Comparison of ENCODE assay signal across 13 cellular contexts in the genomic region with DNA sequence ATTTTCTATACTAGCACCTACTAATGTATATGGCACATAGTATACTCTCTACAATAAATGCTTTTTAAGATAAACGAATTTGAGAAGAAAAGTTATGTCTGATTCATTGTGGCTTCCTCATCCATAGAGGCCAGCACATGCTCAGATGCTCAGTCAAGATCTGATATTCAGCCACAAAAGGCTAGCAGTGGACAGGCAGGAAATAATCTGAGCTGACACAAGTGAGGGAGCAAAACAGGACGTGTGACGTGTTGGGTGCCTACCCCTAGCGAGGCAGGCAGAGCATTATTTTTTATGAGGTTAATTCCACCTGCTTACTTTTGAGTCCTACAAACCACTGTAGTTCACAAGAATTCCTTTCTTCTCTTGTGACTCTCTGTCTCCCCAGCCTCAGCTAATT.
A peak's percentile ranks its signal among the peaks of the same experiment; 100 is the strongest.
DNase-seq lines count a peak whose midpoint lies in the region; ATAC-seq lines count a peak whose summit lies in the region.
"Had no signal": no experiment of that assay in that cellular context is flagged by ENCODE, and none has a peak within 500 bp of the region (broad histone marks: within the 10 kb centered on the region; RNA-seq: fewer than 3 reads in every experiment).

No MANE protein-coding gene starts in this region.

- intact Hi-C loops in activated CD4-positive, alpha-beta T cell treated with anti-CD3 and anti-CD28 coated beads, Interleukin-2, amount 10 ng/mL, durations not matched to agents 24 days and 14 days (cut with micrococcal nuclease): loop anchor here (5.0 kb wide), 1 partner anchor 376 kb away; no protein-coding TSS in a partner anchor

- no peak overlapping the region for H3K27ac Mint-ChIP-seq in activated CD4-positive, alpha-beta T cell treated with anti-CD3 and anti-CD28 coated beads, Interleukin-2, amount 10 ng/mL, durations not matched to agents 24 days and 14 days
- H3K27ac Mint-ChIP-seq in central memory CD8-positive, alpha-beta T cell (ENCODE audit: low read depth): no peak overlapping the region
- H3K27ac Mint-ChIP-seq: type B pancreatic cell had no signal

- no peak overlapping the region for H3K4me3 Mint-ChIP-seq in activated CD4-positive, alpha-beta T cell treated with anti-CD3 and anti-CD28 coated beads, Interleukin-2, amount 10 ng/mL, durations not matched to agents 24 days and 14 days
- H3K4me3 Mint-ChIP-seq in central memory CD8-positive, alpha-beta T cell: no peak overlapping the region
- H3K4me3 Mint-ChIP-seq: type B pancreatic cell had no signal

- H3K27me3 Mint-ChIP-seq in activated CD4-positive, alpha-beta T cell treated with anti-CD3 and anti-CD28 coated beads, Interleukin-2, amount 10 ng/mL, durations not matched to agents 24 days and 14 days: no peaks in the 10 kb centered on the region
- no peaks in the 10 kb centered on the region for H3K27me3 Mint-ChIP-seq in central memory CD8-positive, alpha-beta T cell
- H3K27me3 Mint-ChIP-seq: type B pancreatic cell had no signal

- H3K4me1 Mint-ChIP-seq in activated CD4-positive, alpha-beta T cell treated with anti-CD3 and anti-CD28 coated beads, Interleukin-2, amount 10 ng/mL, durations not matched to agents 24 days and 14 days: peaks cover 23% of the 10 kb centered on the region
- H3K4me1 Mint-ChIP-seq in central memory CD8-positive, alpha-beta T cell: peaks cover 24% of the 10 kb centered on the region

- no peaks in the 10 kb centered on the region for H3K36me3 Mint-ChIP-seq in activated CD4-positive, alpha-beta T cell treated with anti-CD3 and anti-CD28 coated beads, Interleukin-2, amount 10 ng/mL, durations not matched to agents 24 days and 14 days (ENCODE audit: low read depth)
- H3K36me3 Mint-ChIP-seq in central memory CD8-positive, alpha-beta T cell (ENCODE audit: insufficient read depth): no peaks in the 10 kb centered on the region
- H3K36me3 Mint-ChIP-seq: type B pancreatic cell had no signal

- peak; percentile 64 for ATAC-seq in central memory CD8-positive, alpha-beta T cell (replicated peaks; ENCODE audit: extremely low read depth, poor library complexity, severe bottlenecking)
- ATAC-seq in HG03175 (IDR thresholded peaks at IDR 0.05; ENCODE audit: unreplicated experiment) (no peak), HG03139 (IDR thresholded peaks at IDR 0.05; ENCODE audit: unreplicated experiment) (no peak)
- ATAC-seq: PC-3 had no signal

- DNase-seq in activated CD8-positive, alpha-beta memory T cell treated with anti-CD3 and anti-CD28 coated beads for 24 hours: peak; percentile 61
- no peak for DNase-seq in activated CD8-positive, alpha-beta memory T cell treated with anti-CD3 and anti-CD28 coated beads, Interleukin-2, amount 50 U/mL, for 48 hours
- DNase-seq in activated CD4-positive, alpha-beta T cell treated with anti-CD3 and anti-CD28 coated beads, Interleukin-2, amount 10 ng/mL, durations not matched to agents 24 days and 14 days: peak; percentile 76
- peak in 1 of 2 donors; percentile 20 for DNase-seq in central memory CD8-positive, alpha-beta T cell (ENCODE audit: low spot score in 2 of 2)
- peak; percentile 38 for DNase-seq in stimulated activated CD8-positive, alpha-beta memory T cell treated with anti-CD3 and anti-CD28 coated beads, Interleukin-4, amount 100 ng/mL, for 48 hours
- no peak for DNase-seq in T1000 (lab: John Stamatoyannopoulos, UW)
- DNase-seq: 8988T, GF-D8, NCI-H2029, PC-3 had no signal

- H3K9me3 Mint-ChIP-seq in activated CD4-positive, alpha-beta T cell treated with anti-CD3 and anti-CD28 coated beads, Interleukin-2, amount 10 ng/mL, durations not matched to agents 24 days and 14 days: no peaks in the 10 kb centered on the region
- no peaks in the 10 kb centered on the region for H3K9me3 Mint-ChIP-seq in central memory CD8-positive, alpha-beta T cell

Comparison
In these comparisons a context has a peak if more than half of its experiments do, and no peak if none do; other contexts are left out.
1. DNase-seq: peak in activated CD8-positive, alpha-beta memory T cell treated with anti-CD3 and anti-CD28 coated beads for 24 hours (single experiment), activated CD4-positive, alpha-beta T cell treated with anti-CD3 and anti-CD28 coated beads, Interleukin-2, amount 10 ng/mL, durations not matched to agents 24 days and 14 days (single experiment) and stimulated activated CD8-positive, alpha-beta memory T cell treated with anti-CD3 and anti-CD28 coated beads, Interleukin-4, amount 100 ng/mL, for 48 hours (single experiment); none in activated CD8-positive, alpha-beta memory T cell treated with anti-CD3 and anti-CD28 coated beads, Interleukin-2, amount 50 U/mL, for 48 hours (single experiment) and T1000 (single experiment).